In the genomic region with DNA sequence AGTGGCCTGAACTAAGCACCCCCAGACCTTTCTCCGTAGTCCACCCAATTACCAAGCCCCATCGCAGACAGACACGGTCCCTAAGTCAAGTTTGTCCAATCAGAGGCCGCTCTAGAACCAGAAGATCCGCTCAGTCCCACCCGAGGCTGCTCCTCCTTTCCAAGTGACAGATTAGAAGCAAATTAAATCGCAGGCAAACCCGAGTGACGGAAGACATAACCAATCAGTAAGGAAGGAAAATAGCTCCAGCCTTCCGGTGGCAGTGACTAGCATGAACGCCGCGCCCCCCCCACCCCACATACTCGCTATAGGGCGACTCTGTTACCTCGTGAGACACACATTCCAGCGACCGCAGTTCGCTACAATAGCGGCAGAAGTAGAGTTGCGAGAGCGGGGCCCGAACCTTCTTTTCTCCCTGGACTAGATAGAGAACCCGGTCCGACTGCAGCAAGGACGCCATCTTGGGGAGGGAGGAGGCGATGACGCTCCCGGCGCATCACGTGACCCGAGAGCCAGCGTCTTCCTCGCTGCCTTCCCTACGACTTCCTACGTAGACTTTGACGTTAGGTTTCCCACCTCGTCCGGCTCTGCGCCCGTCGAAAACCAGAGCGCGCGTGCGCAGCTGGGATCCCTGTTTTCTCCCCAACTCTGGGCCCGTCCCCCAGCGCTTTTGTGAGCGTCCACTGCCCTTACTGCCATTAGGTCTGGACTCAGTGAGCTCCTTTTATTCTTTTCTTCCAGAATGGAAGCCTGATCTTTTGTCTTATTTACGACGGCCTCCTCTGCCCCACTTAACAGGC, we compare ENCODE assay signal across 1 cellular context.
A peak's percentile ranks its signal among the peaks of the same experiment; 100 is the strongest.
TF ChIP-seq lines count a peak whose summit lies in the region.

Gene DCTN4, minus strand, starts transcription at position 484 of the 800 bp plus-strand sequence. Its CDS starts 24 bp downstream, at position 460.

TF ChIP-seq in HepG2, 621 proteins besides CTCF, POLR2A, EP300 and RAD21 (continued from another document and continues in another):
- TF ChIP-seq, protein P1, sequence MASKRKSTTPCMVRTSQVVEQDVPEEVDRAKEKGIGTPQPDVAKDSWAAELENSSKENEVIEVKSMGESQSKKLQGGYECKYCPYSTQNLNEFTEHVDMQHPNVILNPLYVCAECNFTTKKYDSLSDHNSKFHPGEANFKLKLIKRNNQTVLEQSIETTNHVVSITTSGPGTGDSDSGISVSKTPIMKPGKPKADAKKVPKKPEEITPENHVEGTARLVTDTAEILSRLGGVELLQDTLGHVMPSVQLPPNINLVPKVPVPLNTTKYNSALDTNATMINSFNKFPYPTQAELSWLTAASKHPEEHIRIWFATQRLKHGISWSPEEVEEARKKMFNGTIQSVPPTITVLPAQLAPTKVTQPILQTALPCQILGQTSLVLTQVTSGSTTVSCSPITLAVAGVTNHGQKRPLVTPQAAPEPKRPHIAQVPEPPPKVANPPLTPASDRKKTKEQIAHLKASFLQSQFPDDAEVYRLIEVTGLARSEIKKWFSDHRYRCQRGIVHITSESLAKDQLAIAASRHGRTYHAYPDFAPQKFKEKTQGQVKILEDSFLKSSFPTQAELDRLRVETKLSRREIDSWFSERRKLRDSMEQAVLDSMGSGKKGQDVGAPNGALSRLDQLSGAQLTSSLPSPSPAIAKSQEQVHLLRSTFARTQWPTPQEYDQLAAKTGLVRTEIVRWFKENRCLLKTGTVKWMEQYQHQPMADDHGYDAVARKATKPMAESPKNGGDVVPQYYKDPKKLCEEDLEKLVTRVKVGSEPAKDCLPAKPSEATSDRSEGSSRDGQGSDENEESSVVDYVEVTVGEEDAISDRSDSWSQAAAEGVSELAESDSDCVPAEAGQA (IDR thresholded peaks at IDR 0.05; ENCODE audit: low read depth): peak; percentile 96
- TF ChIP-seq, protein P1 (CRISPR knock-in tag; IDR thresholded peaks at IDR 0.05; ENCODE audit: borderline replicate concordance): no peak
- peak; percentile 46; the same call in 1 of the 2 replicates for TF ChIP-seq YEATS2 (CRISPR knock-in tag; IDR thresholded peaks at IDR 0.05; ENCODE audit: borderline replicate concordance)
- no peak for TF ChIP-seq ZNF18 (CRISPR knock-in tag; IDR thresholded peaks at IDR 0.05; ENCODE audit: insufficient replicate concordance)
- TF ChIP-seq FOXJ3 (CRISPR knock-in tag; IDR thresholded peaks at IDR 0.05; ENCODE audit: borderline replicate concordance): no peak
- peak; percentile 59 for TF ChIP-seq SALL1 (CRISPR knock-in tag; IDR thresholded peaks at IDR 0.05)
- TF ChIP-seq MAF1 (CRISPR knock-in tag; IDR thresholded peaks at IDR 0.05; ENCODE audit: borderline replicate concordance): no peak; the same call in 1 of the 2 replicates
- TF ChIP-seq NFIC (IDR thresholded peaks at IDR 0.05; ENCODE audit: low read length): peak; percentile 12; the same call in 1 of the 2 replicates
- 0 out of 2 replicates have a peak, but pooled peaks have one; percentile 21 for TF ChIP-seq ZBTB38 (CRISPR knock-in tag; IDR thresholded peaks at IDR 0.05)
- peak; percentile 95; the same call in 1 of the 2 replicates for TF ChIP-seq ZNF510 (CRISPR knock-in tag; IDR thresholded peaks at IDR 0.05; ENCODE audit: low read depth)
- TF ChIP-seq EHMT2 (IDR thresholded peaks at IDR 0.05; ENCODE audit: borderline replicate concordance, low read depth, low read length): peak; percentile 70; the same call in 1 of the 2 replicates
- TF ChIP-seq, protein P2, sequence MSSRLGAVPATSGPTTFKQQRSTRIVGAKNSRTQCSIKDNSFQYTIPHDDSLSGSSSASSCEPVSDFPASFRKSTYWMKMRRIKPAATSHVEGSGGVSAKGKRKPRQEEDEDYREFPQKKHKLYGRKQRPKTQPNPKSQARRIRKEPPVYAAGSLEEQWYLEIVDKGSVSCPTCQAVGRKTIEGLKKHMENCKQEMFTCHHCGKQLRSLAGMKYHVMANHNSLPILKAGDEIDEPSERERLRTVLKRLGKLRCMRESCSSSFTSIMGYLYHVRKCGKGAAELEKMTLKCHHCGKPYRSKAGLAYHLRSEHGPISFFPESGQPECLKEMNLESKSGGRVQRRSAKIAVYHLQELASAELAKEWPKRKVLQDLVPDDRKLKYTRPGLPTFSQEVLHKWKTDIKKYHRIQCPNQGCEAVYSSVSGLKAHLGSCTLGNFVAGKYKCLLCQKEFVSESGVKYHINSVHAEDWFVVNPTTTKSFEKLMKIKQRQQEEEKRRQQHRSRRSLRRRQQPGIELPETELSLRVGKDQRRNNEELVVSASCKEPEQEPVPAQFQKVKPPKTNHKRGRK (CRISPR knock-in tag; IDR thresholded peaks at IDR 0.05): no peak
- TF ChIP-seq KDM3A (CRISPR knock-in tag; IDR thresholded peaks at IDR 0.05; ENCODE audit: low read depth): 0 out of 2 replicates have a peak, but pooled peaks have one; percentile 16
- TF ChIP-seq YY1 (IDR thresholded peaks at IDR 0.05; ENCODE audit: insufficient read depth, insufficient replicate concordance, low read depth, low read length): peak; percentile 96
- peak; percentile 84 for TF ChIP-seq PHF20 (CRISPR knock-in tag; IDR thresholded peaks at IDR 0.05)
- TF ChIP-seq CHCHD3 (CRISPR knock-in tag; IDR thresholded peaks at IDR 0.05): no peak
- no peak for TF ChIP-seq SP1 (IDR thresholded peaks at IDR 0.05)
- peak; percentile 44; the same call in 1 of the 2 replicates for TF ChIP-seq SP1 (CRISPR knock-in tag; IDR thresholded peaks at IDR 0.05)
- peak; percentile 16; the same call in 1 of the 2 replicates for TF ChIP-seq RFXAP (CRISPR knock-in tag; IDR thresholded peaks at IDR 0.05; ENCODE audit: borderline replicate concordance)
- TF ChIP-seq MTERF4 (CRISPR knock-in tag; IDR thresholded peaks at IDR 0.05): no peak; the same call in 1 of the 2 replicates
- TF ChIP-seq ZNF274 (CRISPR knock-in tag; IDR thresholded peaks at IDR 0.05): peak; percentile 70; the same call in 1 of the 2 replicates
- no peak for TF ChIP-seq ZNF484 (CRISPR knock-in tag; IDR thresholded peaks at IDR 0.05; ENCODE audit: borderline replicate concordance, low read depth)
- no peak for TF ChIP-seq CC2D1A (CRISPR knock-in tag; IDR thresholded peaks at IDR 0.05)
- TF ChIP-seq, protein P3, sequence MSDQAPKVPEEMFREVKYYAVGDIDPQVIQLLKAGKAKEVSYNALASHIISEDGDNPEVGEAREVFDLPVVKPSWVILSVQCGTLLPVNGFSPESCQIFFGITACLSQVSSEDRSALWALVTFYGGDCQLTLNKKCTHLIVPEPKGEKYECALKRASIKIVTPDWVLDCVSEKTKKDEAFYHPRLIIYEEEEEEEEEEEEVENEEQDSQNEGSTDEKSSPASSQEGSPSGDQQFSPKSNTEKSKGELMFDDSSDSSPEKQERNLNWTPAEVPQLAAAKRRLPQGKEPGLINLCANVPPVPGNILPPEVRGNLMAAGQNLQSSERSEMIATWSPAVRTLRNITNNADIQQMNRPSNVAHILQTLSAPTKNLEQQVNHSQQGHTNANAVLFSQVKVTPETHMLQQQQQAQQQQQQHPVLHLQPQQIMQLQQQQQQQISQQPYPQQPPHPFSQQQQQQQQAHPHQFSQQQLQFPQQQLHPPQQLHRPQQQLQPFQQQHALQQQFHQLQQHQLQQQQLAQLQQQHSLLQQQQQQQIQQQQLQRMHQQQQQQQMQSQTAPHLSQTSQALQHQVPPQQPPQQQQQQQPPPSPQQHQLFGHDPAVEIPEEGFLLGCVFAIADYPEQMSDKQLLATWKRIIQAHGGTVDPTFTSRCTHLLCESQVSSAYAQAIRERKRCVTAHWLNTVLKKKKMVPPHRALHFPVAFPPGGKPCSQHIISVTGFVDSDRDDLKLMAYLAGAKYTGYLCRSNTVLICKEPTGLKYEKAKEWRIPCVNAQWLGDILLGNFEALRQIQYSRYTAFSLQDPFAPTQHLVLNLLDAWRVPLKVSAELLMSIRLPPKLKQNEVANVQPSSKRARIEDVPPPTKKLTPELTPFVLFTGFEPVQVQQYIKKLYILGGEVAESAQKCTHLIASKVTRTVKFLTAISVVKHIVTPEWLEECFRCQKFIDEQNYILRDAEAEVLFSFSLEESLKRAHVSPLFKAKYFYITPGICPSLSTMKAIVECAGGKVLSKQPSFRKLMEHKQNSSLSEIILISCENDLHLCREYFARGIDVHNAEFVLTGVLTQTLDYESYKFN (CRISPR knock-in tag; conservative IDR thresholded peaks at IDR 0.05): peak; percentile 64
- no peak for TF ChIP-seq ZNF17 (CRISPR knock-in tag; IDR thresholded peaks at IDR 0.05)
- no peak for TF ChIP-seq SP140L (CRISPR knock-in tag; IDR thresholded peaks at IDR 0.05; ENCODE audit: borderline replicate concordance)
- TF ChIP-seq SKI (IDR thresholded peaks at IDR 0.05; ENCODE audit: partially characterized antibody): peak; percentile 20
- no peak; the same call in 1 of the 2 replicates for TF ChIP-seq FOXK2 (IDR thresholded peaks at IDR 0.05)
- peak; percentile 83 for TF ChIP-seq MEIS1 (CRISPR knock-in tag; IDR thresholded peaks at IDR 0.05; ENCODE audit: borderline replicate concordance)
- peak; percentile 76 for TF ChIP-seq HDAC1 (CRISPR knock-in tag; IDR thresholded peaks at IDR 0.05)
- 0 out of 2 replicates have a peak, but pooled peaks have one; percentile 26 for TF ChIP-seq EED (CRISPR knock-in tag; IDR thresholded peaks at IDR 0.05)
- TF ChIP-seq, protein P4, sequence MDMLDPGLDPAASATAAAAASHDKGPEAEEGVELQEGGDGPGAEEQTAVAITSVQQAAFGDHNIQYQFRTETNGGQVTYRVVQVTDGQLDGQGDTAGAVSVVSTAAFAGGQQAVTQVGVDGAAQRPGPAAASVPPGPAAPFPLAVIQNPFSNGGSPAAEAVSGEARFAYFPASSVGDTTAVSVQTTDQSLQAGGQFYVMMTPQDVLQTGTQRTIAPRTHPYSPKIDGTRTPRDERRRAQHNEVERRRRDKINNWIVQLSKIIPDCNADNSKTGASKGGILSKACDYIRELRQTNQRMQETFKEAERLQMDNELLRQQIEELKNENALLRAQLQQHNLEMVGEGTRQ (IDR thresholded peaks at IDR 0.05; ENCODE audit: low read depth, low read length): peak; percentile 99
- TF ChIP-seq, protein P4 (CRISPR knock-in tag; IDR thresholded peaks at IDR 0.05; ENCODE audit: borderline replicate concordance): peak; percentile 99; the same call in 1 of the 2 replicates
- TF ChIP-seq, protein P5, sequence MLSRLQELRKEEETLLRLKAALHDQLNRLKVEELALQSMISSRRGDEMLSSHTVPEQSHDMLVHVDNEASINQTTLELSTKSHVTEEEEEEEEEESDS (CRISPR knock-in tag; IDR thresholded peaks at IDR 0.05; ENCODE audit: borderline replicate concordance): no peak
- TF ChIP-seq ZBTB8A (CRISPR knock-in tag; IDR thresholded peaks at IDR 0.05; ENCODE audit: borderline replicate concordance, low read depth): peak; percentile 71; the same call in 1 of the 2 replicates
- peak; percentile 21; the same call in 1 of the 2 replicates for TF ChIP-seq ZNF331 (CRISPR knock-in tag; IDR thresholded peaks at IDR 0.05)
- 0 out of 2 replicates have a peak, but pooled peaks have one; percentile 50 for TF ChIP-seq ZNF619 (CRISPR knock-in tag; IDR thresholded peaks at IDR 0.05)
- peak; percentile 85; the same call in 1 of the 2 replicates for TF ChIP-seq ZNF670 (CRISPR knock-in tag; IDR thresholded peaks at IDR 0.05; ENCODE audit: borderline replicate concordance)
- no peak for TF ChIP-seq TCF7L2 (IDR thresholded peaks at IDR 0.05; ENCODE audit: low read depth, low read length)
- TF ChIP-seq ZMYM4 (CRISPR knock-in tag; IDR thresholded peaks at IDR 0.05): peak; percentile 81
